8 cellular contexts compared by ENCODE assay signal in the genomic region with DNA sequence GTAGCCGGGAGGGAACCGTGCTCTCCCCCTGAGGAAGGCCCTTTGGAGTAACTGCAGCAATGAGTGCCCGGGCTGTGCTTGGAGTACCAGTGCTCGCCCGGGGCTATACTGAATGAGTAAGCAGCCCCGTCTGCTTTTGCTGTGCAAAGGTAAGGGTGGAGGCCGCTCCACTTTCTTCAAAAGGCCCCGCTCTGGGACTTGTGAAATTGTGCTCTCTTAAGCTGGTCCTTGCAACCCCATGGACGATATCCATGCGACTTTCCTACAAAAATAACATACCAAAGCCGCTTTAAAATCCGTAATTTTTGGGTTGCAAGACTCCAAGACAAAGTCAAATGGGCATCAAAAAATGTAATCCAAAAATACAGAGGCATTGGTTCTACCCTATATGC. TPM values are rescaled to one million over a fixed set of nuclear protein-coding genes. Genes with fewer than 3 reads are reported as not detected.
DNase-seq lines count a peak whose midpoint lies in the region; ATAC-seq, FAIRE-seq and TF ChIP-seq lines count a peak whose summit lies in the region.

No MANE protein-coding gene starts in this region.

- H3K14ac ChIP-seq in H1 (ENCODE audit: insufficient read length) = no peak overlapping the region

- H3K4me1 ChIP-seq in A673 (ENCODE audit: insufficient read depth, low read length, poor library complexity, severe bottlenecking) (peaks cover 41% of the 10 kb centered on the region), GM23248 (ENCODE audit: insufficient read depth) (peaks cover 21% of the 10 kb centered on the region), H1 (replicated peaks in 1 of 4; ENCODE audit: control insufficient read depth in 3 of 4, insufficient read depth in 4 of 4, low read length in 3 of 4) (peaks cover 2 to 17% (median 13%) of the 10 kb centered on the region in 4 experiments; a peak in 5 of 7 replicates)

- peak overlapping the region; percentile 93 for H3K4me3 Mint-ChIP-seq in T-helper 2 cell treated with Interferon-gamma antibody and Interleukin-4, amounts not matched to agents 5 μg/mL and 100 μg/mL, for 36 hours
- peak overlapping the region; percentile 94 for H3K4me3 Mint-ChIP-seq in nephron progenitor cell

- TF ChIP-seq EP300 in H1 (IDR thresholded peaks at IDR 0.05; ENCODE audit: borderline replicate concordance in 1 of 2, low read depth in 2 of 2, low read length in 2 of 2) = no peak

- TF ChIP-seq POLR2A in H1 (IDR thresholded peaks at IDR 0.05; ENCODE audit: control extremely low read depth in 1 of 2, low read depth in 2 of 2, low read length in 2 of 2) = peak in 1 of 2 experiments; percentile 41; a peak in 1 of 3 replicates

- H2BK12ac ChIP-seq in H1 (ENCODE audit: low read depth, low read length) = no peak overlapping the region

- no TSS peak for BruUV-seq in A673 (replicated peaks; lab: Mats Ljungman, UMichigan)

- H3K4ac ChIP-seq in H1 (replicated peaks; ENCODE audit: insufficient read length, low read depth, low read length) = no peak overlapping the region

- H3K9me3 Mint-ChIP-seq in T-helper 2 cell treated with Interferon-gamma antibody and Interleukin-4, amounts not matched to agents 5 μg/mL and 100 μg/mL, for 36 hours = no peaks in the 10 kb centered on the region
- no peaks in the 10 kb centered on the region for H3K9me3 Mint-ChIP-seq in nephron progenitor cell

- H4K20me1 ChIP-seq in GM23248 (ENCODE audit: insufficient read depth) (no peaks in the 10 kb centered on the region), H1 (replicated peaks in 1 of 2; ENCODE audit: control insufficient read depth in 1 of 2, insufficient read depth in 2 of 2, low read length in 2 of 2) (no peaks in the 10 kb centered on the region)

- no peaks in the 10 kb centered on the region for H3K9me2 ChIP-seq in GM23248 (ENCODE audit: insufficient read depth)

- H3K9ac ChIP-seq in GM23248 = peak overlapping the region; percentile 77
- peak overlapping the region in 1 of 4 experiments; percentile 45; a peak in 1 of 7 replicates for H3K9ac ChIP-seq in H1 (replicated peaks in 1 of 4; ENCODE audit: extremely low read depth in 1 of 4, low read depth in 3 of 4, low read length in 3 of 4)

- ATAC-seq in GM18520 (IDR thresholded peaks at IDR 0.05; ENCODE audit: unreplicated experiment) (no peak), GM21723 (IDR thresholded peaks at IDR 0.05; ENCODE audit: unreplicated experiment) (no peak)

- no peaks in the 10 kb centered on the region for H3K79me1 ChIP-seq in H1 (ENCODE audit: low read depth, low read length)

- H3K18ac ChIP-seq in H1 (ENCODE audit: extremely low read depth, low read length) = no peak overlapping the region

- peaks cover 10% of the 10 kb centered on the region for H3K23me2 ChIP-seq in H1 (ENCODE audit: low read depth, low read length)

- FAIRE-seq in H1 (lab: Jason Lieb, UNC) = no peak

- H3K27me3 Mint-ChIP-seq in T-helper 2 cell treated with Interferon-gamma antibody and Interleukin-4, amounts not matched to agents 5 μg/mL and 100 μg/mL, for 36 hours (ENCODE audit: low read depth) = no peaks in the 10 kb centered on the region
- H3K27me3 Mint-ChIP-seq in nephron progenitor cell (ENCODE audit: low read depth, poor library complexity) = peaks cover 22% of the 10 kb centered on the region

- H2BK5ac ChIP-seq in H1 (ENCODE audit: low read depth, low read length) = no peak overlapping the region

- H4K8ac ChIP-seq in H1 (ENCODE audit: extremely low read depth, insufficient read depth, low read length) = no peak overlapping the region

- no peak overlapping the region for H4K91ac ChIP-seq in H1 (replicated peaks; ENCODE audit: insufficient read length, low read length)

- peaks cover 73% of the 10 kb centered on the region for H3K4me1 Mint-ChIP-seq in T-helper 2 cell treated with Interferon-gamma antibody and Interleukin-4, amounts not matched to agents 5 μg/mL and 100 μg/mL, for 36 hours (ENCODE audit: low read depth)
- peaks cover 35% of the 10 kb centered on the region for H3K4me1 Mint-ChIP-seq in nephron progenitor cell

- H3K27ac Mint-ChIP-seq in T-helper 2 cell treated with Interferon-gamma antibody and Interleukin-4, amounts not matched to agents 5 μg/mL and 100 μg/mL, for 36 hours = peak overlapping the region; percentile 46
- no peak overlapping the region for H3K27ac Mint-ChIP-seq in nephron progenitor cell

- POLR2A ChIA-PET in A673 (lab: Charles Lee; ENCODE audit: low non-redundant PET) = no interaction called here
- POLR2A ChIA-PET in H1 (lab: Charles Lee; ENCODE audit: partially characterized antibody) = interaction anchor here (1.4 to 2.7 kb wide), 2 partner anchors 12 to 32 kb away, joined by 3 to 6 read pairs; no protein-coding TSS in a partner anchor

- no peak overlapping the region for H2AK5ac ChIP-seq in H1 (ENCODE audit: low read depth, low read length)

- H3K27me3 ChIP-seq in A673 (replicated peaks; ENCODE audit: insufficient read depth, low read depth, low read length, poor library complexity) = no peaks in the 10 kb centered on the region
- no peaks in the 10 kb centered on the region for H3K27me3 ChIP-seq in GM23248 (replicated peaks; ENCODE audit: insufficient read depth)
- 0 out of 7 replicates have a peak, but pooled peaks cover 0 to 3% (median 1%) of the 10 kb centered on the region in 4 experiments for H3K27me3 ChIP-seq in H1 (replicated peaks in 1 of 4; ENCODE audit: control insufficient read depth in 3 of 4, extremely low read depth in 1 of 4, insufficient read depth in 3 of 4, low read length in 3 of 4)

- H3K23ac ChIP-seq in H1 (ENCODE audit: insufficient read length) = no peak overlapping the region

- H3K4me3 ChIP-seq in A673 (ENCODE audit: low read depth, low read length, poor library complexity, severe bottlenecking) (peak overlapping the region; percentile 48), GM23248 (peak overlapping the region; percentile 88), H1 (ENCODE audit: extremely low read depth in 1 of 4, insufficient read depth in 2 of 4, low read depth in 3 of 4, low read length in 4 of 4) (peak overlapping the region; percentile 27 to 72 (median 56))

- H3K36me3 Mint-ChIP-seq in T-helper 2 cell treated with Interferon-gamma antibody and Interleukin-4, amounts not matched to agents 5 μg/mL and 100 μg/mL, for 36 hours (ENCODE audit: low read depth) = peaks cover 30% of the 10 kb centered on the region
- H3K36me3 Mint-ChIP-seq in nephron progenitor cell (ENCODE audit: low read depth) = no peaks in the 10 kb centered on the region

- no peaks in the 10 kb centered on the region for H3K9me3 ChIP-seq in A673 (ENCODE audit: low read depth, low read length, poor library complexity, severe bottlenecking)
- H3K9me3 ChIP-seq in GM23248 (ENCODE audit: low read depth) = no peaks in the 10 kb centered on the region
- no peaks in the 10 kb centered on the region for H3K9me3 ChIP-seq in H1 (ENCODE audit: insufficient read depth in 2 of 2, low read depth in 1 of 2, low read length in 1 of 2)

- TF ChIP-seq CTCF in A673 (conservative IDR thresholded peaks at IDR 0.05; ENCODE audit: low read depth, low read length) (no peak), H1 (IDR thresholded peaks at IDR 0.05; ENCODE audit: control extremely low read depth in 1 of 3, insufficient read depth in 1 of 3, low read depth in 1 of 3, low read length in 3 of 3) (no peak), nephron progenitor cell (IDR thresholded peaks at IDR 0.05) (no peak)

- peaks cover 9% of the 10 kb centered on the region for H3F3A ChIP-seq in GM23248 (ENCODE audit: insufficient read depth)

- H2AFZ ChIP-seq in GM23248 = peak overlapping the region; percentile 92
- H2AFZ ChIP-seq in H1 (ENCODE audit: low read length) = peak overlapping the region; percentile 45

- H3K36me3 ChIP-seq in A673 (ENCODE audit: insufficient read depth, low read length, poor library complexity, severe bottlenecking) (no peaks in the 10 kb centered on the region), GM23248 (ENCODE audit: low read depth) (no peaks in the 10 kb centered on the region), H1 (ENCODE audit: control insufficient read depth in 2 of 4, insufficient read depth in 4 of 4, low read length in 3 of 4) (no peaks in the 10 kb centered on the region)

- H2BK20ac ChIP-seq in H1 (ENCODE audit: low read length) = no peak overlapping the region

- WGBS in GM23248 (ENCODE audit: low coverage in 1 of 2, low lambda C conversion rate in 2 of 2, missing lambda C conversion rate in 2 of 2), 2 experiments = 94 to 95% methylated on average over 12 of the region's 12 CpGs
- WGBS in H1 (ENCODE audit: extremely low coverage in 1 of 2, insufficient coverage in 1 of 2, insufficient read length in 1 of 2, insufficient replicate concordance in 2 of 2, low coverage in 1 of 2, low lambda C conversion rate in 2 of 2, missing lambda C conversion rate in 1 of 2), 2 experiments = 13% methylated on average over 12 of the region's 12 CpGs; no CpG with 5 or more reads in 1 of the 2 experiments

- no peak overlapping the region for H2BK120ac ChIP-seq in H1 (replicated peaks; ENCODE audit: low read depth, low read length)

- H2BK15ac ChIP-seq in H1 (ENCODE audit: low read length) = no peak overlapping the region

- no peak overlapping the region for H4K5ac ChIP-seq in H1 (ENCODE audit: insufficient read length, low read depth, low read length)

- no peak overlapping the region for H3K56ac ChIP-seq in H1 (replicated peaks; ENCODE audit: insufficient read length, low read depth, low read length)

- intact Hi-C loops in A673 (cut with micrococcal nuclease; ENCODE audit: unreplicated experiment) = no loop called here

- in situ Hi-C loops in GM23248 (cut with MboI) = no loop called here

- DNase-seq in A673 (ENCODE audit: low spot score) (no peak), GM23248 (no peak), H1 (ENCODE audit: low read depth in 1 of 2, low spot score in 2 of 2) (peak; percentile 21 to 62), nephron progenitor cell (no peak), NCI-H345 (lab: John Stamatoyannopoulos, UW) (no peak)
- DNase-seq in T-helper 2 cell treated with Interferon-gamma antibody and Interleukin-4, amounts not matched to agents 5 μg/mL and 100 μg/mL, for 36 hours (ENCODE audit: low spot score) = no peak

- H3K79me2 ChIP-seq in GM23248 (ENCODE audit: insufficient read depth) (peaks cover 25% of the 10 kb centered on the region), H1 (ENCODE audit: control insufficient read depth in 1 of 2, insufficient read depth in 2 of 2, low read length in 2 of 2) (peaks cover 0 to 17% of the 10 kb centered on the region in 2 experiments; a peak in 2 of 4 replicates)

- TF ChIP-seq RAD21 in H1 (IDR thresholded peaks at IDR 0.05 in 1 of 2, conservative IDR thresholded peaks at IDR 0.05 in 1 of 2; ENCODE audit: low read depth in 2 of 2, low read length in 2 of 2) = no peak

- H3K4me2 ChIP-seq in GM23248 (ENCODE audit: unreplicated experiment) (peak overlapping the region; percentile 87), H1 (ENCODE audit: insufficient read depth in 1 of 2, low read depth in 2 of 2, low read length in 2 of 2) (peak overlapping the region; percentile 81 to 89)

- CTCF ChIA-PET in A673 (lab: Charles Lee) = no interaction called here
- CTCF ChIA-PET in H1 (lab: Charles Lee; ENCODE audit: partially characterized antibody) = no interaction called here

- no peak overlapping the region for H3K27ac ChIP-seq in A673 (ENCODE audit: low read depth, low read length, poor library complexity, severe bottlenecking)
- no peak overlapping the region for H3K27ac ChIP-seq in GM23248
- no peak overlapping the region for H3K27ac ChIP-seq in H1 (ENCODE audit: low read depth, low read length)

RNA-seq across cellular contexts. Expression of a gene that starts 0.6 kb away (rescaled TPM):
- total RNA-seq in A673 (2021) = 6.3 and 6.8 TPM in 2 replicates
- 9.9 and 14.8 TPM in 2 replicates for total RNA-seq in GM23248 (2014; rRNA removed; shearing (Covaris generic))
- polyA plus RNA-seq in GM23248 (2016; fragmentation: Nextera tagmentation; extraction: Ambion mirVana) (10.3 and 10.4 TPM in 2 replicates), H1 (2011; rRNA removed) (9.4 and 12.4 TPM in 2 replicates)
- total RNA-seq in H1 (2021; fragmentation: NEBNext Ultra II Directional; extraction: Animal tissue kit (Norgen Biotek cat#: 25700)) = 17.8 and 19.3 TPM in 2 replicates
- polyA plus RNA-seq in H1 (2011; cell fraction: cytosol; rRNA removed) = 15.9 TPM
- 10.8 TPM for polyA plus RNA-seq in H1 (2011; cell fraction: nucleus; rRNA removed)
- 15.0 to 23.2 TPM (median 17.1 TPM) in 4 replicates for polyA plus RNA-seq in H1 (2012, experiment 1 of 2)
- polyA plus RNA-seq in H1 (2012, experiment 2 of 2) = 2.8 TPM
- polyA plus RNA-seq in H1 (2013, experiment 1 of 2) = 12.1 TPM
- 12.9 TPM for polyA plus RNA-seq in H1 (2013, experiment 2 of 2)
- polyA minus RNA-seq in H1 (2011; rRNA and poly(A)+ RNA removed) = 11.5 and 12.8 TPM in 2 replicates
- 19.8 TPM for polyA minus RNA-seq in H1 (2011; cell fraction: cytosol; rRNA and poly(A)+ RNA removed)
- 19.0 TPM for polyA minus RNA-seq in H1 (2011; cell fraction: nucleus; rRNA and poly(A)+ RNA removed)

Comparison
In these comparisons a context has a peak if more than half of its experiments do, and no peak if none do; other contexts are left out.
1. DNase-seq: peak in H1 (2 of 2); none in A673 (single experiment), GM23248 (single experiment), T-helper 2 cell treated with Interferon-gamma antibody and Interleukin-4, amounts not matched to agents 5 μg/mL and 100 μg/mL, for 36 hours (single experiment), nephron progenitor cell (single experiment) and NCI-H345 (single experiment).
2. Peak in every context shown above with its lines, with median percentiles within 50 percentile points of each other: H3K4me3 ChIP-seq.